In the genomic region with DNA sequence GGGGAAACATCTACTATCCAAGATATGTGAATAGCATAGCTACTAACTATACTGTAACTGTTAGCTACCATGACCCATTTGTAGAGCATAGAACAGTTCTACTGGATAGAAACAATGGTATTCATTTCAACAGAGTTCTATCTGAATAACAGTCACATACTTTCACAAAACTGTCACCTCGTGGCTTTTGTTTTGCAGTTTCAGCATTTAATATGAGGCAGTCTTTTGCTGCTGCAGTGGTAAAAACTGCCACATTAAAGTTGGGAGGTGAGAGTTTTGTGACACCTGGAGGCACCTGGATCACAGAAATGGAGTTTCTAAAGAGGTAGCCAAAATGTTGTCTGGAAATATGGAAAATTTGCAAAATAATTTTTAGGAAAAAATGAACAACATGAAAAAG, we compare ENCODE assay signal across 1 cellular context.
TF ChIP-seq lines count a peak whose summit lies in the region.

No MANE protein-coding gene starts in this region.

TF ChIP-seq in GM12878, 131 proteins besides CTCF, POLR2A, EP300 and RAD21:
- TF ChIP-seq ASH2L (IDR thresholded peaks at IDR 0.05; ENCODE audit: borderline replicate concordance, low read depth) (no peak), POU2F2 (IDR thresholded peaks at IDR 0.05; ENCODE audit: borderline replicate concordance, low read depth, low read length) (no peak), CEBPB (IDR thresholded peaks at IDR 0.05; ENCODE audit: borderline replicate concordance in 1 of 2, low read depth in 2 of 2, low read length in 2 of 2) (no peak), KAT2A (conservative IDR thresholded peaks at IDR 0.05; ENCODE audit: control insufficient read depth, low read depth, low read length) (no peak), NBN (IDR thresholded peaks at IDR 0.05) (no peak), ESRRA (IDR thresholded peaks at IDR 0.05; ENCODE audit: low read length) (no peak), GABPA (IDR thresholded peaks at IDR 0.05; ENCODE audit: low read depth) (no peak), SMAD1 (IDR thresholded peaks at IDR 0.05; ENCODE audit: low read depth, partially characterized antibody) (no peak), HSF1 (IDR thresholded peaks at IDR 0.05; ENCODE audit: low read depth, low read length) (no peak), HCFC1 (IDR thresholded peaks at IDR 0.05; ENCODE audit: low read length) (no peak)
- TF ChIP-seq, protein P1, sequence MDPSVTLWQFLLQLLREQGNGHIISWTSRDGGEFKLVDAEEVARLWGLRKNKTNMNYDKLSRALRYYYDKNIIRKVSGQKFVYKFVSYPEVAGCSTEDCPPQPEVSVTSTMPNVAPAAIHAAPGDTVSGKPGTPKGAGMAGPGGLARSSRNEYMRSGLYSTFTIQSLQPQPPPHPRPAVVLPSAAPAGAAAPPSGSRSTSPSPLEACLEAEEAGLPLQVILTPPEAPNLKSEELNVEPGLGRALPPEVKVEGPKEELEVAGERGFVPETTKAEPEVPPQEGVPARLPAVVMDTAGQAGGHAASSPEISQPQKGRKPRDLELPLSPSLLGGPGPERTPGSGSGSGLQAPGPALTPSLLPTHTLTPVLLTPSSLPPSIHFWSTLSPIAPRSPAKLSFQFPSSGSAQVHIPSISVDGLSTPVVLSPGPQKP (IDR thresholded peaks at IDR 0.05; ENCODE audit: low read depth, low read length): no peak
